In the genomic region with DNA sequence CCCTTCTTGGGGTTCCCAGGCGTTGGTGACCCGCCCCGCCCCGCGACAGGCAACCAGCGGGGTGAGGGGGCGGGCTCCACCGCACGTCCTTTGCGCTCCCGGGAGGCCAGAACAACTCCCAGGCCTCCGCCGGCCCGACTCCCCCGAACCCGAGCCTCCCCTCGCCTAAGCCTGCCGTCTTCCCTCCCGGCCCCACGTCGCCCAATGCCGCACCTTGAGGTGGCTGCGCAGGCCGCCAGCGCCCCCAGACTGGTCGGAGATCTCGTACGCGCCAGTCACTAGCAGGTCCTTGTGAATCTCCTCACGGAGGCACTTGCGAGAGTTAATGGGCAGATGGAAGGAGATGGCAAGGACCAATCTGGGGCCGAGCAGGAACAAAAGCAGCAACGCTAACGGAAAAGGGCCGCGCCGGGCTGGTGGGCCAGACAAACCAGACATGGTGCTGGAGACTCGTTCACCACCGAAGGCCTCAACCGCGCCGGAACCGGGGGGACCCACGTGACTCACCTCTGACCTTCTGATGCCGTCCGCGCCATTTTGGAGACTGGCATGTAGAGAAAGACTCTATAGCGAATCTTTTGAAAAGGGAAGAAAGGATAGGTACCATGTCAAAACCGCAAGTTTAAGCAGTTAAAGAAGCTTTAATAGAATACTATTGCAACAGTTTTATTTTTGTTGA, we compare ENCODE assay signal across 8 cellular contexts. TPM values are rescaled to one million over a fixed set of nuclear protein-coding genes. Genes with fewer than 3 reads are reported as not detected.
A peak's percentile ranks its signal among the peaks of the same experiment; 100 is the strongest.
DNase-seq lines count a peak whose midpoint lies in the region; ATAC-seq, FAIRE-seq and TF ChIP-seq lines count a peak whose summit lies in the region.

A gene (minus strand): TSS at position 471 of the 679 bp plus-strand sequence. CDS start 33 bp downstream, at position 438.

- no peak for FAIRE-seq in pancreas (lab: Jason Lieb, UNC)

- DNase-seq in EH (ENCODE audit: low read depth) = peak; percentile 87
- DNase-seq in KG1 (lab: John Stamatoyannopoulos, UW) = peak; percentile 96
- peak; percentile 93 for DNase-seq in Right ventricle myocardium inferior (ENCODE audit: missing footprints)
- peak; percentile 87 to 96 (median 92) for DNase-seq in pancreas
- DNase-seq in tibial artery = peak; percentile 87 to 94

- no peaks in the 10 kb centered on the region for H3K27me3 Mint-ChIP-seq in activated naive CD8-positive, alpha-beta T cell

- H3K27me3 ChIP-seq in pancreas = no peaks in the 10 kb centered on the region
- H3K27me3 ChIP-seq in tibial artery = no peaks in the 10 kb centered on the region

- no peaks in the 10 kb centered on the region for H3K36me3 ChIP-seq in pancreas
- no peaks in the 10 kb centered on the region for H3K36me3 ChIP-seq in tibial artery

- H3K4me3 ChIP-seq in pancreas (peak within 1 kb of the TSS; percentile 73 to 96 (median 84)), tibial artery (peak within 1 kb of the TSS; percentile 67 to 73)

- no peaks in the 10 kb centered on the region for H3K36me3 Mint-ChIP-seq in activated naive CD8-positive, alpha-beta T cell

- H3K9me3 Mint-ChIP-seq in activated naive CD8-positive, alpha-beta T cell (ENCODE audit: low read depth) = no peaks in the 10 kb centered on the region

- peak within 1 kb of the TSS; percentile 97 for H3K27ac Mint-ChIP-seq in activated naive CD8-positive, alpha-beta T cell

- H3K4me1 ChIP-seq in pancreas = peaks cover 8 to 21% (median 15%) of the 10 kb centered on the region in 3 donors
- H3K4me1 ChIP-seq in tibial artery = peaks cover 0 to 33% (median 20%) of the 10 kb centered on the region in 4 donors

- H3K9me3 ChIP-seq in pancreas = no peaks in the 10 kb centered on the region
- no peaks in the 10 kb centered on the region for H3K9me3 ChIP-seq in tibial artery

- TF ChIP-seq CTCF in pancreas (IDR thresholded peaks at IDR 0.05) = no peak
- no peak for TF ChIP-seq CTCF in tibial artery (IDR thresholded peaks at IDR 0.05)

- ATAC-seq in GM21717 (IDR thresholded peaks at IDR 0.05; ENCODE audit: unreplicated experiment) (peak; percentile 69), SK-N-SH treated with all-trans-retinoic acid at 6 μM for 48 hours (peak; percentile 90), Right ventricle myocardium inferior (peak; percentile 95), pancreas (peak; percentile 88 to 95 (median 90))

- H3K4me3 Mint-ChIP-seq in activated naive CD8-positive, alpha-beta T cell = peak within 1 kb of the TSS; percentile 92

- H3K27ac ChIP-seq in pancreas (peak within 1 kb of the TSS; percentile 93 to 99 (median 98)), tibial artery (peak within 1 kb of the TSS; percentile 94 to 96)

- intact Hi-C loops in Right ventricle myocardium inferior (cut with DNase I) (loop anchor here (2.0 to 5.0 kb wide), 4 partner anchors 61 to 119 kb away; a partner anchor contains a TSS), pancreas (cut with DNase I) (no loop called here), tibial artery (cut with DNase I; ENCODE audit: low total_unique reads) (no loop called here)

- peaks cover 40% of the 10 kb centered on the region for H3K4me1 Mint-ChIP-seq in activated naive CD8-positive, alpha-beta T cell (ENCODE audit: low read depth)

- WGBS in pancreas, 2 donors = 0 to 1% methylated on average over 49 of the region's 49 CpGs

TF ChIP-seq in SK-N-SH treated with all-trans-retinoic acid at 6 μM for 48 hours, 23 proteins besides CTCF, POLR2A, EP300 and RAD21:
- TF ChIP-seq, protein P1, sequence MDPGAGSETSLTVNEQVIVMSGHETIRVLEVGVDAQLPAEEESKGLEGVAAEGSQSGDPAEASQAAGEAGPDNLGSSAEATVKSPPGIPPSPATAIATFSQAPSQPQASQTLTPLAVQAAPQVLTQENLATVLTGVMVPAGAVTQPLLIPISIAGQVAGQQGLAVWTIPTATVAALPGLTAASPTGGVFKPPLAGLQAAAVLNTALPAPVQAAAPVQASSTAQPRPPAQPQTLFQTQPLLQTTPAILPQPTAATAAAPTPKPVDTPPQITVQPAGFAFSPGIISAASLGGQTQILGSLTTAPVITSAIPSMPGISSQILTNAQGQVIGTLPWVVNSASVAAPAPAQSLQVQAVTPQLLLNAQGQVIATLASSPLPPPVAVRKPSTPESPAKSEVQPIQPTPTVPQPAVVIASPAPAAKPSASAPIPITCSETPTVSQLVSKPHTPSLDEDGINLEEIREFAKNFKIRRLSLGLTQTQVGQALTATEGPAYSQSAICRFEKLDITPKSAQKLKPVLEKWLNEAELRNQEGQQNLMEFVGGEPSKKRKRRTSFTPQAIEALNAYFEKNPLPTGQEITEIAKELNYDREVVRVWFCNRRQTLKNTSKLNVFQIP (CRISPR knock-in tag; IDR thresholded peaks at IDR 0.05; ENCODE audit: borderline replicate concordance, low read depth) = no peak
- TF ChIP-seq ZFP30 (CRISPR knock-in tag; IDR thresholded peaks at IDR 0.05) (no peak), ARNTL (CRISPR knock-in tag; IDR thresholded peaks at IDR 0.05; ENCODE audit: borderline replicate concordance, low read depth) (no peak), ZFP3 (CRISPR knock-in tag; IDR thresholded peaks at IDR 0.05) (0 out of 2 replicates have a peak, but pooled peaks have one; percentile 21), ZNF8 (CRISPR knock-in tag; IDR thresholded peaks at IDR 0.05) (no peak), SNAI2 (CRISPR knock-in tag; IDR thresholded peaks at IDR 0.05) (0 out of 2 replicates have a peak, but pooled peaks have one; percentile 44), ZNF70 (CRISPR knock-in tag; IDR thresholded peaks at IDR 0.05) (no peak), BACH2 (CRISPR knock-in tag; IDR thresholded peaks at IDR 0.05; ENCODE audit: borderline replicate concordance) (no peak), GLIS3 (CRISPR knock-in tag; IDR thresholded peaks at IDR 0.05) (no peak), ISL1 (CRISPR knock-in tag; IDR thresholded peaks at IDR 0.05) (no peak), PPARA (CRISPR knock-in tag; IDR thresholded peaks at IDR 0.05; ENCODE audit: borderline replicate concordance) (no peak), ZNF565 (CRISPR knock-in tag; conservative IDR thresholded peaks at IDR 0.05; ENCODE audit: low read depth) (no peak), ESRRG (CRISPR knock-in tag; IDR thresholded peaks at IDR 0.05) (no peak), RARB (CRISPR knock-in tag; IDR thresholded peaks at IDR 0.05) (no peak)
- TF ChIP-seq, protein P2, sequence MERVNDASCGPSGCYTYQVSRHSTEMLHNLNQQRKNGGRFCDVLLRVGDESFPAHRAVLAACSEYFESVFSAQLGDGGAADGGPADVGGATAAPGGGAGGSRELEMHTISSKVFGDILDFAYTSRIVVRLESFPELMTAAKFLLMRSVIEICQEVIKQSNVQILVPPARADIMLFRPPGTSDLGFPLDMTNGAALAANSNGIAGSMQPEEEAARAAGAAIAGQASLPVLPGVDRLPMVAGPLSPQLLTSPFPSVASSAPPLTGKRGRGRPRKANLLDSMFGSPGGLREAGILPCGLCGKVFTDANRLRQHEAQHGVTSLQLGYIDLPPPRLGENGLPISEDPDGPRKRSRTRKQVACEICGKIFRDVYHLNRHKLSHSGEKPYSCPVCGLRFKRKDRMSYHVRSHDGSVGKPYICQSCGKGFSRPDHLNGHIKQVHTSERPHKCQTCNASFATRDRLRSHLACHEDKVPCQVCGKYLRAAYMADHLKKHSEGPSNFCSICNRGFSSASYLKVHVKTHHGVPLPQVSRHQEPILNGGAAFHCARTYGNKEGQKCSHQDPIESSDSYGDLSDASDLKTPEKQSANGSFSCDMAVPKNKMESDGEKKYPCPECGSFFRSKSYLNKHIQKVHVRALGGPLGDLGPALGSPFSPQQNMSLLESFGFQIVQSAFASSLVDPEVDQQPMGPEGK (CRISPR knock-in tag; IDR thresholded peaks at IDR 0.05; ENCODE audit: borderline replicate concordance) = no peak
- TF ChIP-seq, protein P3, sequence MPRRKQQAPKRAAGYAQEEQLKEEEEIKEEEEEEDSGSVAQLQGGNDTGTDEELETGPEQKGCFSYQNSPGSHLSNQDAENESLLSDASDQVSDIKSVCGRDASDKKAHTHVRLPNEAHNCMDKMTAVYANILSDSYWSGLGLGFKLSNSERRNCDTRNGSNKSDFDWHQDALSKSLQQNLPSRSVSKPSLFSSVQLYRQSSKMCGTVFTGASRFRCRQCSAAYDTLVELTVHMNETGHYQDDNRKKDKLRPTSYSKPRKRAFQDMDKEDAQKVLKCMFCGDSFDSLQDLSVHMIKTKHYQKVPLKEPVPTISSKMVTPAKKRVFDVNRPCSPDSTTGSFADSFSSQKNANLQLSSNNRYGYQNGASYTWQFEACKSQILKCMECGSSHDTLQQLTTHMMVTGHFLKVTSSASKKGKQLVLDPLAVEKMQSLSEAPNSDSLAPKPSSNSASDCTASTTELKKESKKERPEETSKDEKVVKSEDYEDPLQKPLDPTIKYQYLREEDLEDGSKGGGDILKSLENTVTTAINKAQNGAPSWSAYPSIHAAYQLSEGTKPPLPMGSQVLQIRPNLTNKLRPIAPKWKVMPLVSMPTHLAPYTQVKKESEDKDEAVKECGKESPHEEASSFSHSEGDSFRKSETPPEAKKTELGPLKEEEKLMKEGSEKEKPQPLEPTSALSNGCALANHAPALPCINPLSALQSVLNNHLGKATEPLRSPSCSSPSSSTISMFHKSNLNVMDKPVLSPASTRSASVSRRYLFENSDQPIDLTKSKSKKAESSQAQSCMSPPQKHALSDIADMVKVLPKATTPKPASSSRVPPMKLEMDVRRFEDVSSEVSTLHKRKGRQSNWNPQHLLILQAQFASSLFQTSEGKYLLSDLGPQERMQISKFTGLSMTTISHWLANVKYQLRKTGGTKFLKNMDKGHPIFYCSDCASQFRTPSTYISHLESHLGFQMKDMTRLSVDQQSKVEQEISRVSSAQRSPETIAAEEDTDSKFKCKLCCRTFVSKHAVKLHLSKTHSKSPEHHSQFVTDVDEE (CRISPR knock-in tag; IDR thresholded peaks at IDR 0.05) = 0 out of 2 replicates have a peak, but pooled peaks have one; percentile 32
TF ChIP-seq in SK-N-SH treated with all-trans-retinoic acid at 6 μM for 48 hours: peak in this region for 3.

RNA-seq across cellular contexts. Expression of the gene that starts here (rescaled TPM):
- total RNA-seq in Right ventricle myocardium inferior (280 TPM), pancreas (100 to 1,000 TPM; 230 to 377 (median 326) TPM)
- 100 to 1,000 TPM in 1 of 2 donors, 10 to 100 TPM in 1; 56.0 to 122 TPM for polyA plus RNA-seq in pancreas

Comparison
In these comparisons a context has a peak if more than half of its experiments do, and no peak if none do; other contexts are left out.
1. Peak in every context shown above with its lines: DNase-seq, ATAC-seq, H3K4me3 ChIP-seq and H3K27ac ChIP-seq.